ENCODE assay signal across 2 cellular contexts in genomic region chr1:68229927-68230812, GRCh38.
TF ChIP-seq lines count a peak whose summit lies in the region.

No MANE protein-coding gene starts in this region.

TF ChIP-seq in liver, 16 proteins besides CTCF, POLR2A, EP300 and RAD21:
- TF ChIP-seq ATF3 (IDR thresholded peaks at IDR 0.05) (no peak), TAF1 (conservative IDR thresholded peaks at IDR 0.05) (no peak), NR2F2 (IDR thresholded peaks at IDR 0.05) (no peak), YY1 (IDR thresholded peaks at IDR 0.05) (no peak), HNF4G (IDR thresholded peaks at IDR 0.05) (no peak), RXRA (IDR thresholded peaks at IDR 0.05) (no peak), MAX (IDR thresholded peaks at IDR 0.05) (no peak), FOXA2 (IDR thresholded peaks at IDR 0.05) (no peak), GABPA (IDR thresholded peaks at IDR 0.05 in 1 of 2, conservative IDR thresholded peaks at IDR 0.05 in 1 of 2) (no peak), ZBTB33 (IDR thresholded peaks at IDR 0.05) (no peak), FOXA1 (IDR thresholded peaks at IDR 0.05) (no peak), JUND (IDR thresholded peaks at IDR 0.05) (no peak), EGR1 (IDR thresholded peaks at IDR 0.05; ENCODE audit: low read depth in 2 of 2) (no peak), HNF4A (conservative IDR thresholded peaks at IDR 0.05) (no peak), REST (IDR thresholded peaks at IDR 0.05) (no peak), SP1 (IDR thresholded peaks at IDR 0.05) (no peak)

TF ChIP-seq in HepG2, 621 proteins besides CTCF, POLR2A, EP300 and RAD21 (continued from another document):
- TF ChIP-seq ZNF589 (CRISPR knock-in tag; conservative IDR thresholded peaks at IDR 0.05) (no peak), MLLT10 (CRISPR knock-in tag; IDR thresholded peaks at IDR 0.05) (no peak), GPN1 (CRISPR knock-in tag; IDR thresholded peaks at IDR 0.05; ENCODE audit: borderline replicate concordance) (no peak), SNAPC2 (CRISPR knock-in tag; IDR thresholded peaks at IDR 0.05) (no peak), GABPA (IDR thresholded peaks at IDR 0.05; ENCODE audit: low read depth, low read length) (no peak), GABPA (CRISPR knock-in tag; IDR thresholded peaks at IDR 0.05; ENCODE audit: low read depth) (no peak), CREBL2 (CRISPR knock-in tag; IDR thresholded peaks at IDR 0.05; ENCODE audit: borderline replicate concordance) (no peak), THAP8 (CRISPR knock-in tag; IDR thresholded peaks at IDR 0.05; ENCODE audit: borderline replicate concordance) (no peak), IKZF5 (CRISPR knock-in tag; IDR thresholded peaks at IDR 0.05) (no peak), SRF (IDR thresholded peaks at IDR 0.05; ENCODE audit: low read depth, low read length) (no peak), PBX3 (CRISPR knock-in tag; IDR thresholded peaks at IDR 0.05; ENCODE audit: borderline replicate concordance) (no peak)
